In the genomic region with DNA sequence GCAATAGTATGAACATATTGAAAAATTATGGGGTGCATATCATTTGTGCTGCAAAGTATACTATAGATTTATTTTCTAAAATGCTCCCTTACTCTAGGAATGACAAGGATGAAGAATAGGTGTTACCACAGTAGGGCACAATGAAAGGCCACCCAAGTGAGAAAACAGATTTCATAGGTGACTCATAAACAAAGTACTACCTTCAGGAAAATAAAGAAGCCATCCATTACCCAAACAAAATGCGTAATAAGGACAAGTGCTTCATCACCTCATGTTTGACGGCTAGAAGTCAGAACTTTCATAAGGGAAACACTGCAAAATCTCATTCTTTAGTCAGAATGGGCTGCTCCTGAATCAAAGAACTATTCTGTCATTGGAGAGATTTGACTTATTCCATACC, we compare ENCODE assay signal across 2 cellular contexts.
TF ChIP-seq lines count a peak whose summit lies in the region.

No MANE protein-coding gene starts in this region.

TF ChIP-seq in HCT116, 20 proteins besides CTCF, POLR2A, EP300 and RAD21:
- TF ChIP-seq, protein P1, sequence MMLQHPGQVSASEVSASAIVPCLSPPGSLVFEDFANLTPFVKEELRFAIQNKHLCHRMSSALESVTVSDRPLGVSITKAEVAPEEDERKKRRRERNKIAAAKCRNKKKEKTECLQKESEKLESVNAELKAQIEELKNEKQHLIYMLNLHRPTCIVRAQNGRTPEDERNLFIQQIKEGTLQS (IDR thresholded peaks at IDR 0.05) = no peak
- no peak for TF ChIP-seq POLR2AphosphoS5 (IDR thresholded peaks at IDR 0.05; ENCODE audit: low read depth, low read length)
- no peak for TF ChIP-seq CBX3 (IDR thresholded peaks at IDR 0.05; ENCODE audit: low read depth)
- TF ChIP-seq ZFX (IDR thresholded peaks at IDR 0.05) = no peak
- TF ChIP-seq, protein P2, sequence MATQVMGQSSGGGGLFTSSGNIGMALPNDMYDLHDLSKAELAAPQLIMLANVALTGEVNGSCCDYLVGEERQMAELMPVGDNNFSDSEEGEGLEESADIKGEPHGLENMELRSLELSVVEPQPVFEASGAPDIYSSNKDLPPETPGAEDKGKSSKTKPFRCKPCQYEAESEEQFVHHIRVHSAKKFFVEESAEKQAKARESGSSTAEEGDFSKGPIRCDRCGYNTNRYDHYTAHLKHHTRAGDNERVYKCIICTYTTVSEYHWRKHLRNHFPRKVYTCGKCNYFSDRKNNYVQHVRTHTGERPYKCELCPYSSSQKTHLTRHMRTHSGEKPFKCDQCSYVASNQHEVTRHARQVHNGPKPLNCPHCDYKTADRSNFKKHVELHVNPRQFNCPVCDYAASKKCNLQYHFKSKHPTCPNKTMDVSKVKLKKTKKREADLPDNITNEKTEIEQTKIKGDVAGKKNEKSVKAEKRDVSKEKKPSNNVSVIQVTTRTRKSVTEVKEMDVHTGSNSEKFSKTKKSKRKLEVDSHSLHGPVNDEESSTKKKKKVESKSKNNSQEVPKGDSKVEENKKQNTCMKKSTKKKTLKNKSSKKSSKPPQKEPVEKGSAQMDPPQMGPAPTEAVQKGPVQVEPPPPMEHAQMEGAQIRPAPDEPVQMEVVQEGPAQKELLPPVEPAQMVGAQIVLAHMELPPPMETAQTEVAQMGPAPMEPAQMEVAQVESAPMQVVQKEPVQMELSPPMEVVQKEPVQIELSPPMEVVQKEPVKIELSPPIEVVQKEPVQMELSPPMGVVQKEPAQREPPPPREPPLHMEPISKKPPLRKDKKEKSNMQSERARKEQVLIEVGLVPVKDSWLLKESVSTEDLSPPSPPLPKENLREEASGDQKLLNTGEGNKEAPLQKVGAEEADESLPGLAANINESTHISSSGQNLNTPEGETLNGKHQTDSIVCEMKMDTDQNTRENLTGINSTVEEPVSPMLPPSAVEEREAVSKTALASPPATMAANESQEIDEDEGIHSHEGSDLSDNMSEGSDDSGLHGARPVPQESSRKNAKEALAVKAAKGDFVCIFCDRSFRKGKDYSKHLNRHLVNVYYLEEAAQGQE (IDR thresholded peaks at IDR 0.05; ENCODE audit: low read depth) = no peak
- no peak for TF ChIP-seq EZH2phosphoT487 (IDR thresholded peaks at IDR 0.05; ENCODE audit: borderline replicate concordance)
- no peak for TF ChIP-seq EGR1 (IDR thresholded peaks at IDR 0.05; ENCODE audit: low read depth)
- TF ChIP-seq JUND (IDR thresholded peaks at IDR 0.05) = no peak
- no peak for TF ChIP-seq FOSL1 (IDR thresholded peaks at IDR 0.05; ENCODE audit: low read depth)
- TF ChIP-seq TCF7L2 (IDR thresholded peaks at IDR 0.05; ENCODE audit: borderline replicate concordance, extremely low read depth, insufficient read depth, insufficient read length) = no peak
- TF ChIP-seq ELF1 (IDR thresholded peaks at IDR 0.05; ENCODE audit: borderline replicate concordance, low read depth) = no peak
- TF ChIP-seq CEBPB (IDR thresholded peaks at IDR 0.05; ENCODE audit: low read depth) = no peak
- TF ChIP-seq SIN3A (IDR thresholded peaks at IDR 0.05; ENCODE audit: low read depth) = no peak
- TF ChIP-seq SRF (IDR thresholded peaks at IDR 0.05; ENCODE audit: low read depth) = no peak
- no peak for TF ChIP-seq EZH2 (IDR thresholded peaks at IDR 0.05)
- no peak for TF ChIP-seq SP1 (IDR thresholded peaks at IDR 0.05; ENCODE audit: low read depth)
- TF ChIP-seq YY1 (IDR thresholded peaks at IDR 0.05; ENCODE audit: extremely low read depth, insufficient replicate concordance, low read depth, low read length) = no peak
TF ChIP-seq in HCT116: peak in this region for 0.

TF ChIP-seq in H1, 55 proteins besides CTCF, POLR2A, EP300 and RAD21:
- TF ChIP-seq TEAD4 (IDR thresholded peaks at IDR 0.05; ENCODE audit: low read depth, low read length) = no peak
- TF ChIP-seq NRF1 (IDR thresholded peaks at IDR 0.05; ENCODE audit: low read depth, low read length) = no peak
- TF ChIP-seq NANOG (IDR thresholded peaks at IDR 0.05; ENCODE audit: insufficient read depth, low read depth, low read length, poor library complexity, severe bottlenecking) = no peak
- TF ChIP-seq CREB1 (IDR thresholded peaks at IDR 0.05) = no peak
- TF ChIP-seq JUN (IDR thresholded peaks at IDR 0.05; ENCODE audit: low read depth, low read length) = no peak
- no peak for TF ChIP-seq RXRA (IDR thresholded peaks at IDR 0.05; ENCODE audit: insufficient read depth, low read depth, low read length)
- TF ChIP-seq KDM5A (IDR thresholded peaks at IDR 0.05; ENCODE audit: low read length) = no peak
- no peak for TF ChIP-seq YY1 (IDR thresholded peaks at IDR 0.05; ENCODE audit: low read depth, low read length)
- no peak for TF ChIP-seq GTF2F1 (IDR thresholded peaks at IDR 0.05; ENCODE audit: borderline replicate concordance, low read depth, low read length)
- no peak for TF ChIP-seq CBX5 (IDR thresholded peaks at IDR 0.05; ENCODE audit: low read depth, low read length)
- TF ChIP-seq JUND (IDR thresholded peaks at IDR 0.05; ENCODE audit: low read length) = no peak
- TF ChIP-seq, protein P1 (IDR thresholded peaks at IDR 0.05; ENCODE audit: insufficient read depth, low read depth, low read length) = no peak
- no peak for TF ChIP-seq BRCA1 (IDR thresholded peaks at IDR 0.05; ENCODE audit: low read depth, low read length)
- no peak for TF ChIP-seq POU5F1 (IDR thresholded peaks at IDR 0.05; ENCODE audit: low read depth, low read length)
- no peak for TF ChIP-seq SP4 (IDR thresholded peaks at IDR 0.05; ENCODE audit: low read length)
- no peak for TF ChIP-seq EGR1 (IDR thresholded peaks at IDR 0.05; ENCODE audit: borderline replicate concordance, low read depth, low read length)
TF ChIP-seq in H1: peak in this region for 0.
